16 cellular contexts compared by ENCODE assay signal in genomic region chr12:116813271-116814041, GRCh38.
DNase-seq lines count a peak whose midpoint lies in the region; ATAC-seq lines count a peak whose summit lies in the region.
"Had no signal": no experiment of that assay in that cellular context is flagged by ENCODE, and none has a peak within 500 bp of the region (broad histone marks: within the 10 kb centered on the region; RNA-seq: fewer than 3 reads in every experiment).

No MANE protein-coding gene starts in this region.

- in situ Hi-C loops in SK-MEL-5 (cut with HindIII; ENCODE audit: low pct_unique_long_range_greater_than_20kb, low sequenced_read_pairs): no loop called here

- DNase-seq in COLO668 (lab: John Stamatoyannopoulos, UW; ENCODE audit: unreplicated experiment) (peak; percentile 30), LoVo (ENCODE audit: low spot score) (peak; percentile 30), SK-MEL-5 (ENCODE audit: low read depth, low spot score) (peak; percentile 9), islet precursor cell (peak; percentile 83), DMS 273 treated with DMSO at 0.1 percent for 48 hours (lab: John Stamatoyannopoulos, UW) (no peak), DMS 273 (lab: John Stamatoyannopoulos, UW; ENCODE audit: unreplicated experiment) (no peak)
- DNase-seq: activated CD4-positive, alpha-beta T cell treated with anti-CD3 and anti-CD28 coated beads for 48 hours; CD4-positive, CD25-positive, alpha-beta regulatory T cell; colonic mucosa; H9; NCI-H1092; NK-92 treated with Interleukin-12 subunit alpha and Interleukin-12 subunit beta, amount 100 ng/mL, for 24 hours; stimulated activated naive CD4-positive, alpha-beta T cell had no signal

- ATAC-seq in GM19351 (IDR thresholded peaks at IDR 0.05; ENCODE audit: unreplicated experiment): no peak
- no peak for ATAC-seq in HG03139 (IDR thresholded peaks at IDR 0.05; ENCODE audit: unreplicated experiment)
- ATAC-seq: A549 had no signal

Comparison
In these comparisons a context has a peak if more than half of its experiments do, and no peak if none do; other contexts are left out.
1. DNase-seq: peak in COLO668 (single experiment), LoVo (single experiment), SK-MEL-5 (single experiment) and islet precursor cell (single experiment); none in DMS 273 treated with DMSO at 0.1 percent for 48 hours (single experiment) and DMS 273 (single experiment).